ENCODE assay signal across 1 cellular context in genomic region chr16:89701425-89702406, GRCh38.
TF ChIP-seq lines count a peak whose summit lies in the region.

A gene with protein sequence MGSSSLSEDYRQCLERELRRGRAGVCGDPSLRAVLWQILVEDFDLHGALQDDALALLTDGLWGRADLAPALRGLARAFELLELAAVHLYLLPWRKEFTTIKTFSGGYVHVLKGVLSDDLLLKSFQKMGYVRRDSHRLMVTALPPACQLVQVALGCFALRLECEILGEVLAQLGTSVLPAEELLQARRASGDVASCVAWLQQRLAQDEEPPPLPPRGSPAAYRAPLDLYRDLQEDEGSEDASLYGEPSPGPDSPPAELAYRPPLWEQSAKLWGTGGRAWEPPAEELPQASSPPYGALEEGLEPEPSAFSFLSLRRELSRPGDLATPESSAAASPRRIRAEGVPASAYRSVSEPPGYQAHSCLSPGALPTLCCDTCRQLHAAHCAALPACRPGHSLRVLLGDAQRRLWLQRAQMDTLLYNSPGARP (minus strand): TSS chr16:89701705. CDS start chr16:89701232, 473 bp downstream.

TF ChIP-seq in HepG2, 621 proteins besides CTCF, POLR2A, EP300 and RAD21 (continued from another document and continues in another):
- TF ChIP-seq, protein P1, sequence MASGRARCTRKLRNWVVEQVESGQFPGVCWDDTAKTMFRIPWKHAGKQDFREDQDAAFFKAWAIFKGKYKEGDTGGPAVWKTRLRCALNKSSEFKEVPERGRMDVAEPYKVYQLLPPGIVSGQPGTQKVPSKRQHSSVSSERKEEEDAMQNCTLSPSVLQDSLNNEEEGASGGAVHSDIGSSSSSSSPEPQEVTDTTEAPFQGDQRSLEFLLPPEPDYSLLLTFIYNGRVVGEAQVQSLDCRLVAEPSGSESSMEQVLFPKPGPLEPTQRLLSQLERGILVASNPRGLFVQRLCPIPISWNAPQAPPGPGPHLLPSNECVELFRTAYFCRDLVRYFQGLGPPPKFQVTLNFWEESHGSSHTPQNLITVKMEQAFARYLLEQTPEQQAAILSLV (CRISPR knock-in tag; IDR thresholded peaks at IDR 0.05; ENCODE audit: borderline replicate concordance) = no peak; the same call in 1 of the 2 replicates
- peak; percentile 79 for TF ChIP-seq SALL1 (CRISPR knock-in tag; IDR thresholded peaks at IDR 0.05)
- TF ChIP-seq RBM22 (optimal IDR thresholded peaks at IDR 0.05; ENCODE audit: low read length) = no peak
- no peak; the same call in none of the 2 replicates for TF ChIP-seq TBX2 (CRISPR knock-in tag; IDR thresholded peaks at IDR 0.05; ENCODE audit: borderline replicate concordance)
- 0 out of 2 replicates have a peak, but pooled peaks have one; percentile 23 for TF ChIP-seq NFE2L1 (CRISPR knock-in tag; IDR thresholded peaks at IDR 0.05; ENCODE audit: borderline replicate concordance)
- peak; percentile 84; the same call in 1 of the 2 replicates for TF ChIP-seq NCOA1 (CRISPR knock-in tag; IDR thresholded peaks at IDR 0.05)
- peak; percentile 22; the same call in 1 of the 2 replicates for TF ChIP-seq ZBED4 (CRISPR knock-in tag; IDR thresholded peaks at IDR 0.05; ENCODE audit: borderline replicate concordance)
- TF ChIP-seq, protein P2, sequence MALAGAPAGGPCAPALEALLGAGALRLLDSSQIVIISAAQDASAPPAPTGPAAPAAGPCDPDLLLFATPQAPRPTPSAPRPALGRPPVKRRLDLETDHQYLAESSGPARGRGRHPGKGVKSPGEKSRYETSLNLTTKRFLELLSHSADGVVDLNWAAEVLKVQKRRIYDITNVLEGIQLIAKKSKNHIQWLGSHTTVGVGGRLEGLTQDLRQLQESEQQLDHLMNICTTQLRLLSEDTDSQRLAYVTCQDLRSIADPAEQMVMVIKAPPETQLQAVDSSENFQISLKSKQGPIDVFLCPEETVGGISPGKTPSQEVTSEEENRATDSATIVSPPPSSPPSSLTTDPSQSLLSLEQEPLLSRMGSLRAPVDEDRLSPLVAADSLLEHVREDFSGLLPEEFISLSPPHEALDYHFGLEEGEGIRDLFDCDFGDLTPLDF (CRISPR knock-in tag; IDR thresholded peaks at IDR 0.05) = peak; percentile 75; the same call in 1 of the 2 replicates
- TF ChIP-seq DPF2 (CRISPR knock-in tag; IDR thresholded peaks at IDR 0.05; ENCODE audit: borderline replicate concordance, low read depth) = no peak
- 0 out of 2 replicates have a peak, but pooled peaks have one; percentile 13 for TF ChIP-seq ZFP62 (CRISPR knock-in tag; IDR thresholded peaks at IDR 0.05)
- no peak for TF ChIP-seq ZNF484 (CRISPR knock-in tag; IDR thresholded peaks at IDR 0.05; ENCODE audit: borderline replicate concordance, low read depth)
- TF ChIP-seq HDAC1 (CRISPR knock-in tag; IDR thresholded peaks at IDR 0.05) = peak; percentile 91
- TF ChIP-seq ZNF549 (CRISPR knock-in tag; IDR thresholded peaks at IDR 0.05) = no peak
- peak; percentile 38; the same call in 1 of the 2 replicates for TF ChIP-seq STAG1 (CRISPR knock-in tag; IDR thresholded peaks at IDR 0.05)
- peak; percentile 75; the same call in 1 of the 2 replicates for TF ChIP-seq MAF1 (CRISPR knock-in tag; IDR thresholded peaks at IDR 0.05; ENCODE audit: borderline replicate concordance)
- no peak for TF ChIP-seq MAFF (IDR thresholded peaks at IDR 0.05; ENCODE audit: low read depth, low read length)
- peak; percentile 1 for TF ChIP-seq GATAD1 (CRISPR knock-in tag; IDR thresholded peaks at IDR 0.05)
- TF ChIP-seq DMAP1 (CRISPR knock-in tag; IDR thresholded peaks at IDR 0.05) = peak; percentile 42; the same call in 1 of the 2 replicates
- TF ChIP-seq ETV5 (CRISPR knock-in tag; IDR thresholded peaks at IDR 0.05; ENCODE audit: borderline replicate concordance) = peak; percentile 15
- peak; percentile 85 for TF ChIP-seq SALL2 (CRISPR knock-in tag; IDR thresholded peaks at IDR 0.05)
- TF ChIP-seq HNF1A (IDR thresholded peaks at IDR 0.05; ENCODE audit: low read depth) = no peak
- peak; percentile 72; the same call in 1 of the 2 replicates for TF ChIP-seq HNF1A (CRISPR knock-in tag; IDR thresholded peaks at IDR 0.05; ENCODE audit: borderline replicate concordance)
- no peak; the same call in 1 of the 2 replicates for TF ChIP-seq ZKSCAN8 (CRISPR knock-in tag; IDR thresholded peaks at IDR 0.05; ENCODE audit: borderline replicate concordance)
- TF ChIP-seq NFIB (CRISPR knock-in tag; IDR thresholded peaks at IDR 0.05; ENCODE audit: borderline replicate concordance) = no peak
- peak; percentile 95 for TF ChIP-seq TAF15 (IDR thresholded peaks at IDR 0.05; ENCODE audit: low read depth, low read length, poor library complexity, severe bottlenecking)
- no peak for TF ChIP-seq ZSCAN9 (CRISPR knock-in tag; IDR thresholded peaks at IDR 0.05; ENCODE audit: borderline replicate concordance)
- TF ChIP-seq, protein P3, sequence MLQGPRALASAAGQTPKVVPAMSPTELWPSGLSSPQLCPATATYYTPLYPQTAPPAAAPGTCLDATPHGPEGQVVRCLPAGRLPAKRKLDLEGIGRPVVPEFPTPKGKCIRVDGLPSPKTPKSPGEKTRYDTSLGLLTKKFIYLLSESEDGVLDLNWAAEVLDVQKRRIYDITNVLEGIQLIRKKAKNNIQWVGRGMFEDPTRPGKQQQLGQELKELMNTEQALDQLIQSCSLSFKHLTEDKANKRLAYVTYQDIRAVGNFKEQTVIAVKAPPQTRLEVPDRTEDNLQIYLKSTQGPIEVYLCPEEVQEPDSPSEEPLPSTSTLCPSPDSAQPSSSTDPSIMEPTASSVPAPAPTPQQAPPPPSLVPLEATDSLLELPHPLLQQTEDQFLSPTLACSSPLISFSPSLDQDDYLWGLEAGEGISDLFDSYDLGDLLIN (CRISPR knock-in tag; IDR thresholded peaks at IDR 0.05; ENCODE audit: borderline replicate concordance) = no peak
- TF ChIP-seq PLRG1 (conservative IDR thresholded peaks at IDR 0.05) = no peak
- TF ChIP-seq ARID3A (IDR thresholded peaks at IDR 0.05; ENCODE audit: low read depth, low read length) = 0 out of 2 replicates have a peak, but pooled peaks have one; percentile 8
- TF ChIP-seq NFIC (IDR thresholded peaks at IDR 0.05; ENCODE audit: low read length) = no peak
- no peak for TF ChIP-seq SOX6 (IDR thresholded peaks at IDR 0.05)
- 0 out of 2 replicates have a peak, but pooled peaks have one; percentile 16 for TF ChIP-seq SOX6 (CRISPR knock-in tag; IDR thresholded peaks at IDR 0.05)
- TF ChIP-seq, protein P4, sequence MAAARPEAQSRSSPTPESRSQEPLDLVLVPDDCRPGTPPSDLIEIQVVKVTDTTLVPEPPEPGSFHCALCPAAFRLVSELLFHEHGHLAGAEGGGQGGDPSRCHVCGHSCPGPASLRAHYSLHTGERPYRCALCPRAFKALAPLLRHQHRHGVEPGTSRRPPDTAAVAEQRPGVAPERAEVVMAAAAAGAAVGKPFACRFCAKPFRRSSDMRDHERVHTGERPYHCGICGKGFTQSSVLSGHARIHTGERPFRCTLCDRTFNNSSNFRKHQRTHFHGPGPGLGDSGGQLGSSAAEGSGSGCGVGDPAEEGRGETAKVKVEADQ (CRISPR knock-in tag; IDR thresholded peaks at IDR 0.05; ENCODE audit: borderline replicate concordance) = peak; percentile 57; the same call in 1 of the 2 replicates
- TF ChIP-seq ZNF431 (CRISPR knock-in tag; IDR thresholded peaks at IDR 0.05; ENCODE audit: borderline replicate concordance, low read depth) = peak; percentile 41; the same call in 1 of the 2 replicates
- TF ChIP-seq SPEN (CRISPR knock-in tag; IDR thresholded peaks at IDR 0.05; ENCODE audit: low read depth) = peak; percentile 62
- TF ChIP-seq KLF12 (CRISPR knock-in tag; IDR thresholded peaks at IDR 0.05; ENCODE audit: borderline replicate concordance) = peak; percentile 52; the same call in 1 of the 2 replicates
- no peak for TF ChIP-seq CBX1 (IDR thresholded peaks at IDR 0.05; ENCODE audit: low read depth)
- TF ChIP-seq ZNF143 (CRISPR knock-in tag; IDR thresholded peaks at IDR 0.05) = peak; percentile 37; the same call in 1 of the 2 replicates
- peak; percentile 3; the same call in 1 of the 2 replicates for TF ChIP-seq FOXJ3 (CRISPR knock-in tag; IDR thresholded peaks at IDR 0.05; ENCODE audit: borderline replicate concordance)
- TF ChIP-seq AGO1 (IDR thresholded peaks at IDR 0.05; ENCODE audit: low read depth, low read length, poor library complexity, severe bottlenecking) = peak; percentile 25
- no peak for TF ChIP-seq NR2F6 (IDR thresholded peaks at IDR 0.05)
- TF ChIP-seq NR2F6 (CRISPR knock-in tag; IDR thresholded peaks at IDR 0.05) = no peak
- TF ChIP-seq, protein P5, sequence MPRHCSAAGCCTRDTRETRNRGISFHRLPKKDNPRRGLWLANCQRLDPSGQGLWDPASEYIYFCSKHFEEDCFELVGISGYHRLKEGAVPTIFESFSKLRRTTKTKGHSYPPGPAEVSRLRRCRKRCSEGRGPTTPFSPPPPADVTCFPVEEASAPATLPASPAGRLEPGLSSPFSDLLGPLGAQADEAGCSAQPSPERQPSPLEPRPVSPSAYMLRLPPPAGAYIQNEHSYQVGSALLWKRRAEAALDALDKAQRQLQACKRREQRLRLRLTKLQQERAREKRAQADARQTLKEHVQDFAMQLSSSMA (CRISPR knock-in tag; IDR thresholded peaks at IDR 0.05) = peak; percentile 19; the same call in 1 of the 2 replicates
- no peak for TF ChIP-seq ATAD3A (CRISPR knock-in tag; IDR thresholded peaks at IDR 0.05)
- no peak for TF ChIP-seq ZNF282 (IDR thresholded peaks at IDR 0.05; ENCODE audit: partially characterized antibody)
- 0 out of 2 replicates have a peak, but pooled peaks have one; percentile 58 for TF ChIP-seq TARDBP (CRISPR knock-in tag; IDR thresholded peaks at IDR 0.05)
- no peak for TF ChIP-seq ZNF207 (IDR thresholded peaks at IDR 0.05; ENCODE audit: borderline replicate concordance)
